In genomic region chrX:152884171-152884570, GRCh38 we compare ENCODE assay signal across 22 cellular contexts. TPM values are rescaled to one million over a fixed set of nuclear protein-coding genes. Genes with fewer than 3 reads are reported as not detected.
A peak's percentile ranks its signal among the peaks of the same experiment; 100 is the strongest.
DNase-seq lines count a peak whose midpoint lies in the region; FAIRE-seq and TF ChIP-seq lines count a peak whose summit lies in the region.
"Had no signal": no experiment of that assay in that cellular context is flagged by ENCODE, and none has a peak within 500 bp of the region (broad histone marks: within the 10 kb centered on the region; RNA-seq: fewer than 3 reads in every experiment).

No MANE protein-coding gene starts in this region.

- H3K23ac ChIP-seq in mesendoderm (ENCODE audit: low read length), result no peak overlapping the region

- in situ Hi-C loops in brain microvascular endothelial cell (cut with HindIII; ENCODE audit: low pct_ligation_motif_present, low sequenced_read_pairs), result no loop called here

- peak; percentile 66 for DNase-seq in ELF-1 (ENCODE audit: low read depth, low spot score)
- DNase-seq in HEK293T (ENCODE audit: extremely low spot score), result peak; percentile 32
- no peak for DNase-seq in bronchial epithelial cell (ENCODE audit: low read depth)
- DNase-seq in mesendoderm, result peak; percentile 73
- no peak for DNase-seq in brain microvascular endothelial cell
- DNase-seq in NCI-H1436 treated with DMSO at 0.1 percent for 48 hours (lab: John Stamatoyannopoulos, UW), result no peak
- DNase-seq in kidney, result no peak
- DNase-seq: Calu3; CD8-positive, alpha-beta memory T cell; GDM1; KG1; NCI-H1105; NCI-H2081; NCI-H2171 treated with DMSO at 0.1 percent for 48 hours; NCI-H524 treated with DMSO at 0.1 percent for 48 hours; NCI-H82 had no signal

- H3K9ac ChIP-seq in mesendoderm (ENCODE audit: low read length) (no peak overlapping the region), kidney (ENCODE audit: low read length in 2 of 2) (no peak overlapping the region)

- no peaks in the 10 kb centered on the region for H3K79me1 ChIP-seq in mesendoderm (ENCODE audit: low read length)

- H4K8ac ChIP-seq in mesendoderm (ENCODE audit: low read depth, low read length), result no peak overlapping the region

- H3K4me1 ChIP-seq in mesendoderm (ENCODE audit: control insufficient read depth, low read depth, low read length) (no peaks in the 10 kb centered on the region), kidney (ENCODE audit: control insufficient read depth in 1 of 2, insufficient read depth in 1 of 2, low read depth in 1 of 2, low read length in 2 of 2) (no peaks in the 10 kb centered on the region)
- H3K4me1 ChIP-seq: SJSA1 had no signal

- POLR2A ChIA-PET in HEK293T (lab: Yijun Ruan, JAX), result no interaction called here

- TF ChIP-seq CTCF in bronchial epithelial cell (IDR thresholded peaks at IDR 0.05; ENCODE audit: insufficient read depth, low read length, severe bottlenecking), result no peak
- no peak for TF ChIP-seq CTCF in brain microvascular endothelial cell (IDR thresholded peaks at IDR 0.05; ENCODE audit: low read depth, low read length, missing control alignments)
- no peak for TF ChIP-seq CTCF in kidney (IDR thresholded peaks at IDR 0.05; ENCODE audit: borderline replicate concordance, extremely low read depth, insufficient read depth)

- no CpG with 5 or more reads among the region's 6 CpGs for WGBS in mesendoderm (ENCODE audit: extremely low coverage, insufficient coverage, low lambda C conversion rate)

- H4K5ac ChIP-seq in mesendoderm (ENCODE audit: low read length), result no peak overlapping the region

- H3K4ac ChIP-seq in mesendoderm (ENCODE audit: low read depth, low read length), result no peak overlapping the region

- no peak overlapping the region for H3K56ac ChIP-seq in mesendoderm (ENCODE audit: low read length)

- H3K79me2 ChIP-seq in mesendoderm (ENCODE audit: control insufficient read depth, insufficient read depth, low read length), result no peaks in the 10 kb centered on the region

- no peaks in the 10 kb centered on the region for H3K27me3 ChIP-seq in bronchial epithelial cell (ENCODE audit: control insufficient read depth, insufficient read depth, low read length)
- H3K27me3 ChIP-seq in mesendoderm (ENCODE audit: insufficient read depth, low read length, poor library complexity), result no peaks in the 10 kb centered on the region
- H3K27me3 ChIP-seq in brain microvascular endothelial cell (replicated peaks), result no peaks in the 10 kb centered on the region
- H3K27me3 ChIP-seq: SJSA1 had no signal

- H3K4me3 ChIP-seq in bronchial epithelial cell (ENCODE audit: low read depth, low read length) (no peak overlapping the region), mesendoderm (ENCODE audit: low read length) (no peak overlapping the region), brain microvascular endothelial cell (ENCODE audit: low read depth, low read length) (no peak overlapping the region), kidney (ENCODE audit: low read length in 2 of 2) (no peak overlapping the region)
- H3K4me3 ChIP-seq: SJSA1 had no signal

- FAIRE-seq in bronchial epithelial cell (lab: Jason Lieb, UNC), result peak; percentile 70
- FAIRE-seq in kidney (lab: Jason Lieb, UNC), result no peak
- FAIRE-seq: A204.1, GM18507, H54 had no signal

- CTCF ChIA-PET in HEK293T (lab: Yijun Ruan, JAX), result no interaction called here

- H3K36me3 ChIP-seq in bronchial epithelial cell (ENCODE audit: control insufficient read depth, insufficient read depth, low read length) (no peaks in the 10 kb centered on the region), mesendoderm (ENCODE audit: control insufficient read depth, insufficient read depth, low read length) (no peaks in the 10 kb centered on the region), brain microvascular endothelial cell (replicated peaks) (no peaks in the 10 kb centered on the region), kidney (ENCODE audit: control insufficient read depth in 1 of 2, insufficient read depth in 2 of 2, low read length in 2 of 2) (no peaks in the 10 kb centered on the region)
- H3K36me3 ChIP-seq: SJSA1 had no signal

- H3K18ac ChIP-seq in mesendoderm (ENCODE audit: low read length), result no peak overlapping the region

- H2BK15ac ChIP-seq in mesendoderm (replicated peaks; ENCODE audit: low read depth), result no peak overlapping the region

- H2AK5ac ChIP-seq in mesendoderm (ENCODE audit: low read length), result no peak overlapping the region

- no peaks in the 10 kb centered on the region for H3K9me3 ChIP-seq in kidney (ENCODE audit: control insufficient read depth in 1 of 2, low read length in 2 of 2)
- H3K9me3 ChIP-seq: SJSA1 had no signal

- H2BK5ac ChIP-seq in mesendoderm (ENCODE audit: low read length), result no peak overlapping the region

- no peak overlapping the region for H2BK120ac ChIP-seq in mesendoderm (ENCODE audit: low read depth, low read length)

- no peak overlapping the region for H3K4me2 ChIP-seq in mesendoderm (ENCODE audit: low read length)

- H3K27ac ChIP-seq in mesendoderm (ENCODE audit: low read depth, low read length) (no peak overlapping the region), brain microvascular endothelial cell (no peak overlapping the region), kidney (ENCODE audit: low read depth in 2 of 2, low read length in 2 of 2) (no peak overlapping the region)
- H3K27ac ChIP-seq: C4-2B, HL-60, SJSA1 had no signal

- intact Hi-C loops in kidney (cut with DNase I), result no loop called here

TF ChIP-seq in HEK293T, 16 proteins besides CTCF, POLR2A, EP300 and RAD21:
- no peak for TF ChIP-seq FOXA1 (IDR thresholded peaks at IDR 0.05)
- no peak for TF ChIP-seq BHLHE40 (IDR thresholded peaks at IDR 0.05; ENCODE audit: borderline replicate concordance)
- no peak for TF ChIP-seq L3MBTL2 (conservative IDR thresholded peaks at IDR 0.05)
- TF ChIP-seq HDGF (IDR thresholded peaks at IDR 0.05; ENCODE audit: borderline replicate concordance), result no peak
- no peak for TF ChIP-seq FOXK2 (IDR thresholded peaks at IDR 0.05)
- TF ChIP-seq NFRKB (IDR thresholded peaks at IDR 0.05), result no peak
- no peak for TF ChIP-seq ELF4 (IDR thresholded peaks at IDR 0.05)

RNA-seq across cellular contexts. Expression of gene ZNF185, which starts 13.7 kb away (rescaled TPM):
- total RNA-seq in bronchial epithelial cell (93.5 and 264 TPM in 2 replicates), kidney (24.3 TPM)
- polyA plus RNA-seq in mesendoderm (2013, experiment 1 of 2), result 4.5 TPM
- 4.4 TPM for polyA plus RNA-seq in mesendoderm (2013, experiment 2 of 2)
- 12.0 TPM for polyA plus RNA-seq in kidney (ENCODE audit: insufficient read depth, low read depth, low replicate concordance)

RNA-seq across cellular contexts. Expression of gene NSDHL, which starts 53.3 kb away (rescaled TPM):
- total RNA-seq in bronchial epithelial cell, result 18.4 and 24.6 TPM in 2 replicates
- 43.8 TPM for polyA plus RNA-seq in mesendoderm (2013, experiment 1 of 2)
- 43.9 TPM for polyA plus RNA-seq in mesendoderm (2013, experiment 2 of 2)
- total RNA-seq in kidney, result 14.3 TPM
- polyA plus RNA-seq in kidney (ENCODE audit: insufficient read depth, low read depth, low replicate concordance), result 30.9 TPM

RNA-seq across cellular contexts. Expression of gene CETN2, which starts 53.6 kb away (rescaled TPM):
- total RNA-seq in bronchial epithelial cell, result 25.0 and 28.0 TPM in 2 replicates
- 46.6 TPM for polyA plus RNA-seq in mesendoderm (2013, experiment 1 of 2)
- 46.8 TPM for polyA plus RNA-seq in mesendoderm (2013, experiment 2 of 2)
- total RNA-seq in kidney, result 66.4 TPM
- 121 TPM for polyA plus RNA-seq in kidney (ENCODE audit: insufficient read depth, low read depth, low replicate concordance)

Comparison
In these comparisons a context has a peak if more than half of its experiments do, and no peak if none do; other contexts are left out.
1. DNase-seq: peak in ELF-1 (single experiment), HEK293T (single experiment) and mesendoderm (single experiment); none in bronchial epithelial cell (single experiment), brain microvascular endothelial cell (single experiment), NCI-H1436 treated with DMSO at 0.1 percent for 48 hours (single experiment) and kidney (single experiment).